Comparison of ENCODE assay signal across 29 cellular contexts in the genomic region with DNA sequence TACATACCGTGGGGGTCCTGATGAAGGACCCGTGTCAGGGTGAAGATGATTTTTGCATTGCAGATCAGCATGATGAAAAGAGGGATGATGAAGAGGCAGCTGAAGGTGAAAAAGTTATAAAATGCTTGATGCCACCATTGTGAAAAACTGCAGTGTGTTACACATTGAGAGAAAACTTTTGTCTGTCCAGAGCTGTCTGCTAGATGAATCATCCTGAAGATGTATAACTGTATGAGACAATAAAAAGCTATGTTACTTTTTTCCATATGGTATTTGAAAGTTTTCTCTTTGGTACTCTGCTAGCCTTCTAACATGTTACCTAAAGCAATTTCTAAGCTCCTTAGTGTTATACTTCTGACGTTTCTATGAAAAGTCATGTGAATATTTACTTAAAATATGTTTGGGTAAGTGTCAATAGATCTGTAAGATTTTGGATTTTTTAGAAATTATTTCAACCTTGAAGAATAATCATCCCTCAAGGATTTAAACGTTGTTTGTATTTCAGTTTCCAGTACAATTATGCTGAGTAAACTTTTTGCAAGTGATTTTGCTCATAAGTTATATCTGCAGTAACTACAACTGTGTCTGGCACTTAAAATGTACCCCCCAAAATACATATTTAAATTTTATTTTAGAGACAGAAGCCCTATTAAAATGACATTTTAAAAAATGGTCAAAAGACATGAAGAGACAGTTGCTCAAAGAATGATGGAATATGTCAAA. TPM values are rescaled to one million over a fixed set of nuclear protein-coding genes. Genes with fewer than 3 reads are reported as not detected.
A peak's percentile ranks its signal among the peaks of the same experiment; 100 is the strongest.
DNase-seq lines count a peak whose midpoint lies in the region; ATAC-seq, FAIRE-seq and TF ChIP-seq lines count a peak whose summit lies in the region.
"Had no signal": no experiment of that assay in that cellular context is flagged by ENCODE, and none has a peak within 500 bp of the region (broad histone marks: within the 10 kb centered on the region; RNA-seq: fewer than 3 reads in every experiment).

No MANE protein-coding gene starts in this region.

- intact Hi-C loops in K562 (cut with micrococcal nuclease) (no loop called here), adrenal gland (cut with DNase I) (no loop called here)

- H3K9ac ChIP-seq in K562 (ENCODE audit: insufficient read depth in 1 of 2, low read depth in 2 of 2, low read length in 2 of 2): no peak overlapping the region
- H3K9ac ChIP-seq: BLaER1 treated with 17β-estradiol and CSF1 and Interleukin-3, amounts not matched to agents 10 nM and 100 nM; neural progenitor cell had no signal

- CTCF ChIA-PET in K562 (lab: Yijun Ruan, JAX; ENCODE audit: low intra/inter-chr PET ratio): no interaction called here

- FAIRE-seq in GM12891 (lab: Jason Lieb, UNC): peak; percentile 52
- peak; percentile 45 for FAIRE-seq in RCC 7860 (lab: Jason Lieb, UNC)
- FAIRE-seq in K562 (lab: Jason Lieb, UNC): no peak

- ATAC-seq in K562: no peak
- no peak for ATAC-seq in GM18517 (IDR thresholded peaks at IDR 0.05; ENCODE audit: unreplicated experiment)
- ATAC-seq in HG02610 (IDR thresholded peaks at IDR 0.05; ENCODE audit: unreplicated experiment): no peak
- ATAC-seq: activated naive CD4-positive, alpha-beta T cell treated with anti-CD3 and anti-CD28 coated beads, Interleukin-2, amount 50 U/mL, for 72 hours; heart left ventricle; sciatic nerve had no signal

- BruUV-seq in K562 (replicated peaks; lab: Mats Ljungman, UMichigan): no TSS peak

- H3K9me1 ChIP-seq in K562 (ENCODE audit: control insufficient read depth, insufficient read depth, low read length): no peaks in the 10 kb centered on the region

- no peak overlapping the region for H3K4me2 ChIP-seq in K562 (ENCODE audit: insufficient read depth, low read length)
- H3K4me2 ChIP-seq: BLaER1 treated with 17β-estradiol and CSF1 and Interleukin-3, amounts not matched to agents 10 nM and 100 nM; neural progenitor cell had no signal

- 16% methylated on average over 4 of the region's 4 CpGs for WGBS in K562 (ENCODE audit: insufficient coverage, low coverage, missing lambda C conversion rate)
- WGBS in adrenal gland, 4 donors: 52 to 57% (median 55%) methylated on average over 4 of the region's 4 CpGs

- H3K36me3 ChIP-seq in K562 (ENCODE audit: control insufficient read depth, insufficient read depth, low read length) (no peaks in the 10 kb centered on the region), adrenal gland (replicated peaks in 1 of 2) (no peaks in the 10 kb centered on the region)
- H3K36me3 ChIP-seq: BLaER1 treated with 17β-estradiol and CSF1 and Interleukin-3, amounts not matched to agents 10 nM and 100 nM; heart left ventricle; neural progenitor cell; SJSA1 had no signal

- H3K9me3 ChIP-seq in K562 (replicated peaks; ENCODE audit: control insufficient read depth, insufficient read depth, low read depth, low read length) (no peaks in the 10 kb centered on the region), adrenal gland (replicated peaks in 1 of 3) (no peaks in the 10 kb centered on the region)
- H3K9me3 ChIP-seq: BLaER1 treated with 17β-estradiol and CSF1 and Interleukin-3, amounts not matched to agents 10 nM and 100 nM; heart left ventricle; SJSA1 had no signal

- no peaks in the 10 kb centered on the region for H3K79me2 ChIP-seq in K562 (ENCODE audit: control insufficient read depth, insufficient read depth, low read length)

- no peak overlapping the region for H2AFZ ChIP-seq in K562 (ENCODE audit: low read depth, low read length)
- H2AFZ ChIP-seq: neural progenitor cell had no signal

- H3K4me1 ChIP-seq in K562 (replicated peaks in 1 of 2; ENCODE audit: control insufficient read depth in 2 of 2, insufficient read depth in 2 of 2, low read length in 2 of 2) (no peaks in the 10 kb centered on the region), adrenal gland (replicated peaks in 1 of 2) (peaks cover 0 to 14% of the 10 kb centered on the region in 2 donors)
- H3K4me1 ChIP-seq: heart left ventricle, neural progenitor cell, SJSA1 had no signal

- TF ChIP-seq RAD21 in K562 (CRISPR knock-in tag; conservative IDR thresholded peaks at IDR 0.05 in 1 of 2, IDR thresholded peaks at IDR 0.05 in 1 of 2): no peak

- TF ChIP-seq POLR2A in GM12891 (IDR thresholded peaks at IDR 0.05; ENCODE audit: low read depth, low read length): no peak
- no peak for TF ChIP-seq POLR2A in K562 (conservative IDR thresholded peaks at IDR 0.05)
- TF ChIP-seq POLR2A in adrenal gland (IDR thresholded peaks at IDR 0.05): no peak

- in situ Hi-C loops in K562 (cut with MboI): no loop called here

- H3K27ac ChIP-seq in K562 (ENCODE audit: extremely low read depth, low read depth, low read length): no peak overlapping the region
- no peak overlapping the region for H3K27ac ChIP-seq in adrenal gland
- H3K27ac ChIP-seq: BLaER1 treated with 17β-estradiol and CSF1 and Interleukin-3, amounts not matched to agents 10 nM and 100 nM; dorsolateral prefrontal cortex; heart left ventricle; neural progenitor cell; SJSA1 had no signal

- POLR2A ChIA-PET in K562 (lab: Yijun Ruan, JAX): interaction anchor here (1.0 kb wide), 1 partner anchor 24 kb away, joined by 4 read pairs; no protein-coding TSS in a partner anchor

- TF ChIP-seq CTCF in K562 (IDR thresholded peaks at IDR 0.05 in 2 of 3, conservative IDR thresholded peaks at IDR 0.05 in 1 of 3; ENCODE audit: insufficient read depth in 2 of 3, low read depth in 1 of 3, low read length in 3 of 3): no peak
- no peak for TF ChIP-seq CTCF in adrenal gland (IDR thresholded peaks at IDR 0.05)

- H3K27me3 ChIP-seq in K562 (ENCODE audit: control insufficient read depth in 2 of 2, insufficient read depth in 2 of 2, low read length in 2 of 2) (no peaks in the 10 kb centered on the region), adrenal gland (no peaks in the 10 kb centered on the region)
- H3K27me3 ChIP-seq: BLaER1 treated with 17β-estradiol and CSF1 and Interleukin-3, amounts not matched to agents 10 nM and 100 nM; dorsolateral prefrontal cortex; heart left ventricle; neural progenitor cell; SJSA1 had no signal

- no peak overlapping the region for H3K4me3 ChIP-seq in K562
- no peak overlapping the region for H3K4me3 ChIP-seq in adrenal gland
- H3K4me3 ChIP-seq: BLaER1 treated with 17β-estradiol and CSF1 and Interleukin-3, amounts not matched to agents 10 nM and 100 nM; dorsolateral prefrontal cortex; heart left ventricle; neural progenitor cell; SJSA1 had no signal

- DNase-seq in GM12891 (ENCODE audit: insufficient read length, low spot score) (no peak), RCC 7860 (ENCODE audit: low spot score) (peak; percentile 34), K562 (ENCODE audit: extremely low read depth in 1 of 4, low spot score in 3 of 4) (no peak), iris pigment epithelial cell (ENCODE audit: low read depth) (peak; percentile 55), iPS-NIHi11 (ENCODE audit: low spot score) (no peak), adrenal gland (no peak)
- DNase-seq: activated CD4-positive, alpha-beta memory T cell treated with anti-CD3 and anti-CD28 coated beads, Interleukin-2, amount 10 ng/mL, durations not matched to agents 7 days and 5 days; activated CD4-positive, CD25-positive, alpha-beta regulatory T cell treated with anti-CD3 and anti-CD28 coated beads, Interleukin-2, amount 50 U/mL, for 72 hours; activated CD8-positive, alpha-beta memory T cell treated with anti-CD3 and anti-CD28 coated beads, Interleukin-2, amount 50 U/mL, for 48 hours; cerebellar nuclear complex; COR-L47; DMS53; dorsolateral prefrontal cortex; heart left ventricle; mesendoderm; NCI-H1105 treated with DMSO at 0.1 percent for 48 hours; NCI-H2029 treated with DMSO at 0.1 percent for 48 hours; NCI-H526 treated with DMSO at 0.1 percent for 48 hours; posterior cingulate gyrus; stimulated activated naive CD4-positive, alpha-beta T cell had no signal

- H4K20me1 ChIP-seq in K562 (replicated peaks; ENCODE audit: control insufficient read depth, insufficient read depth, low read length): no peaks in the 10 kb centered on the region
- H4K20me1 ChIP-seq: BLaER1 treated with 17β-estradiol and CSF1 and Interleukin-3, amounts not matched to agents 10 nM and 100 nM had no signal

- TF ChIP-seq EP300 in K562 (IDR thresholded peaks at IDR 0.05; ENCODE audit: low read length): no peak

RNA-seq across cellular contexts. Expression of a gene that starts 9.5 kb away (rescaled TPM):
- polyA plus RNA-seq in GM12891 (2012; ENCODE audit: low read depth, missing spikeins): 0.04 TPM
- total RNA-seq in K562 (2011; cell fraction: chromatin; rRNA removed; ENCODE audit: low replicate concordance): not detected in 2 replicates
- total RNA-seq in K562 (2011; cell fraction: nucleolus; rRNA removed): not detected in 2 replicates
- total RNA-seq in K562 (2011; cell fraction: nucleoplasm; rRNA removed): not detected in 2 replicates
- total RNA-seq in K562 (2014; rRNA removed): not detected in 2 replicates
- total RNA-seq in K562 (2014; rRNA removed; fragmentation: Illumina TruSeq; extraction: Trizol): not detected in 2 replicates
- not detected in 2 replicates for total RNA-seq in K562 (2015; rRNA removed; fragmentation: Illumina TruSeq; extraction: Trizol)
- not detected in 2 replicates for total RNA-seq in K562 (2021)
- not detected in 2 replicates for polyA plus RNA-seq in K562 (2011; rRNA removed)
- polyA plus RNA-seq in K562 (2011; cell fraction: cytosol; rRNA removed): not detected in 2 replicates
- polyA plus RNA-seq in K562 (2011; cell fraction: nucleus; rRNA removed): not detected in 2 replicates
- 0.17 and 0.25 TPM in 2 replicates for polyA plus RNA-seq in K562 (2012)
- polyA plus RNA-seq in K562 (2014; fragmentation: Illumina TruSeq; extraction: Trizol): not detected in 2 replicates
- polyA plus RNA-seq in K562 (2014; fragmentation: Nextera tagmentation; extraction: Ambion mirVana): under 1 TPM; 0.06 to 0.13 TPM
- not detected in 2 replicates for polyA plus RNA-seq in K562 (2014; rRNA removed)
- not detected in 2 replicates for polyA minus RNA-seq in K562 (2011; rRNA and poly(A)+ RNA removed)
- not detected in 2 replicates for polyA minus RNA-seq in K562 (2011; cell fraction: cytosol; rRNA and poly(A)+ RNA removed)
- not detected in 2 replicates for polyA minus RNA-seq in K562 (2011; cell fraction: nucleus; rRNA and poly(A)+ RNA removed)
- total RNA-seq in adrenal gland: under 1 TPM in 2 of 8 donors, not detected in 6; 0.11 to 0.21 TPM
- polyA plus RNA-seq in adrenal gland: 1 to 10 TPM in 1 of 3 donors, not detected in 2; 1.8 TPM
- total RNA-seq: activated CD4-positive, alpha-beta memory T cell treated with anti-CD3 and anti-CD28 coated beads, Interleukin-2, amount 10 ng/mL, durations not matched to agents 7 days and 5 days; activated naive CD4-positive, alpha-beta T cell treated with anti-CD3 and anti-CD28 coated beads, Interleukin-2, amount 50 U/mL, for 72 hours; dorsolateral prefrontal cortex; heart left ventricle; sciatic nerve; SJSA1; T-helper 1 cell treated with Interleukin-12 subunit alpha and Interleukin-12 subunit beta and Interleukin-4 antibody, amounts not matched to agents 30 ng/mL and 1 ng/mL, for 36 hours; urinary bladder had no signal
- polyA plus RNA-seq: heart left ventricle, urinary bladder had no signal

RNA-seq across cellular contexts. Expression of a gene that starts 43.8 kb away (rescaled TPM):
- polyA plus RNA-seq in GM12891 (2012; ENCODE audit: low read depth, missing spikeins): 24.5 TPM
- total RNA-seq in K562 (2011; cell fraction: chromatin; rRNA removed; ENCODE audit: low replicate concordance): 163 and 411 TPM in 2 replicates
- total RNA-seq in K562 (2011; cell fraction: nucleolus; rRNA removed): 67.7 and 84.2 TPM in 2 replicates
- 91.1 and 113 TPM in 2 replicates for total RNA-seq in K562 (2011; cell fraction: nucleoplasm; rRNA removed)
- total RNA-seq in K562 (2014; rRNA removed) (51.5 and 102 TPM in 2 replicates), K562 (2014; rRNA removed; fragmentation: Illumina TruSeq; extraction: Trizol) (135 and 170 TPM in 2 replicates), K562 (2015; rRNA removed; fragmentation: Illumina TruSeq; extraction: Trizol) (94.6 and 96.0 TPM in 2 replicates), K562 (2021) (130 and 132 TPM in 2 replicates), adrenal gland (10 to 100 TPM; 31.4 to 77.0 (median 44.9) TPM)
- polyA plus RNA-seq in K562 (2011; rRNA removed) (109 and 139 TPM in 2 replicates), K562 (2014; fragmentation: Illumina TruSeq; extraction: Trizol) (73.2 and 86.6 TPM in 2 replicates), K562 (2014; fragmentation: Nextera tagmentation; extraction: Ambion mirVana) (10 to 100 TPM; 22.9 to 30.1 TPM), K562 (2014; rRNA removed) (39.8 and 42.8 TPM in 2 replicates), adrenal gland (10 to 100 TPM in 2 of 3 donors, 1 to 10 TPM in 1; 7.5 to 27.2 (median 11.7) TPM)
- polyA plus RNA-seq in K562 (2011; cell fraction: cytosol; rRNA removed): 24.6 and 47.1 TPM in 2 replicates
- polyA plus RNA-seq in K562 (2011; cell fraction: nucleus; rRNA removed): 96.1 and 134 TPM in 2 replicates
- polyA plus RNA-seq in K562 (2012): 34.3 and 69.1 TPM in 2 replicates
- polyA minus RNA-seq in K562 (2011; rRNA and poly(A)+ RNA removed): 750 and 759 TPM in 2 replicates
- 145 and 199 TPM in 2 replicates for polyA minus RNA-seq in K562 (2011; cell fraction: cytosol; rRNA and poly(A)+ RNA removed)
- polyA minus RNA-seq in K562 (2011; cell fraction: nucleus; rRNA and poly(A)+ RNA removed): 123 and 152 TPM in 2 replicates

Comparison
In these comparisons a context has a peak if more than half of its experiments do, and no peak if none do; other contexts are left out.
1. DNase-seq: peak in RCC 7860 (single experiment) and iris pigment epithelial cell (single experiment); none in GM12891 (single experiment), K562 (0 of 4), iPS-NIHi11 (single experiment) and adrenal gland (0 of 7).